In genomic region chr7:2132243-2132642, GRCh38 we compare ENCODE assay signal across 20 cellular contexts.
A peak's percentile ranks its signal among the peaks of the same experiment; 100 is the strongest.
DNase-seq lines count a peak whose midpoint lies in the region; ATAC-seq and TF ChIP-seq lines count a peak whose summit lies in the region.
"Had no signal": no experiment of that assay in that cellular context is flagged by ENCODE, and none has a peak within 500 bp of the region (broad histone marks: within the 10 kb centered on the region; RNA-seq: fewer than 3 reads in every experiment).

No MANE protein-coding gene starts in this region.

- no peaks in the 10 kb centered on the region for H3F3A ChIP-seq in neural progenitor cell (ENCODE audit: low read depth)

- H3K27ac Mint-ChIP-seq in endothelial cell (ENCODE audit: unreplicated experiment) (peak overlapping the region; percentile 61), neural progenitor cell (peak overlapping the region; percentile 28)
- H3K27ac Mint-ChIP-seq: CD4-positive, CD25-positive, alpha-beta regulatory T cell; CD8-positive, alpha-beta T cell had no signal

- ATAC-seq in right cardiac atrium: no peak
- no peak for ATAC-seq in GM19455 (IDR thresholded peaks at IDR 0.05; ENCODE audit: unreplicated experiment)
- ATAC-seq: A549; CD8-positive, alpha-beta T cell had no signal

- H3K4me3 Mint-ChIP-seq in endothelial cell (ENCODE audit: unreplicated experiment) (no peak overlapping the region), neural progenitor cell (no peak overlapping the region)
- H3K4me3 Mint-ChIP-seq: CD8-positive, alpha-beta T cell had no signal

- H3K36me3 ChIP-seq in neural progenitor cell: no peaks in the 10 kb centered on the region
- H3K36me3 ChIP-seq in WERI-Rb-1: peaks cover 10% of the 10 kb centered on the region

- no peaks in the 10 kb centered on the region for H3K79me2 ChIP-seq in neural progenitor cell (ENCODE audit: low read depth)

- H3K9me3 ChIP-seq in right cardiac atrium (ENCODE audit: control insufficient read depth, low read length) (no peaks in the 10 kb centered on the region), neural progenitor cell (ENCODE audit: low read depth) (no peaks in the 10 kb centered on the region), WERI-Rb-1 (ENCODE audit: severe bottlenecking) (no peaks in the 10 kb centered on the region)
- H3K9me3 ChIP-seq: A549, BE2C, Caco-2 had no signal

- H3K36me3 Mint-ChIP-seq in endothelial cell (ENCODE audit: low read depth, unreplicated experiment) (peaks cover 41% of the 10 kb centered on the region), neural progenitor cell (peaks cover 30% of the 10 kb centered on the region)

- H4K20me1 ChIP-seq in neural progenitor cell (ENCODE audit: low read depth): no peaks in the 10 kb centered on the region

- TF ChIP-seq CTCF in endothelial cell (IDR thresholded peaks at IDR 0.05; ENCODE audit: unreplicated experiment) (no peak), neural progenitor cell (IDR thresholded peaks at IDR 0.05) (no peak), WERI-Rb-1 (IDR thresholded peaks at IDR 0.05; ENCODE audit: low read depth, low read length) (no peak)

- H3K27me3 Mint-ChIP-seq in endothelial cell (ENCODE audit: unreplicated experiment): peaks cover 2% of the 10 kb centered on the region
- peaks cover 4% of the 10 kb centered on the region for H3K27me3 Mint-ChIP-seq in neural progenitor cell (ENCODE audit: insufficient read depth, low read depth)
- H3K27me3 Mint-ChIP-seq: CD4-positive, CD25-positive, alpha-beta regulatory T cell had no signal

- H3K4me1 ChIP-seq in right cardiac atrium (ENCODE audit: control insufficient read depth, insufficient read depth, low read length) (no peaks in the 10 kb centered on the region), neural progenitor cell (no peaks in the 10 kb centered on the region)
- H3K4me1 ChIP-seq: A549, Caco-2 had no signal

- H3K9me3 Mint-ChIP-seq in endothelial cell (ENCODE audit: unreplicated experiment) (no peaks in the 10 kb centered on the region), neural progenitor cell (no peaks in the 10 kb centered on the region)
- H3K9me3 Mint-ChIP-seq: CD4-positive, CD25-positive, alpha-beta regulatory T cell; CD8-positive, alpha-beta T cell had no signal

- intact Hi-C loops in right cardiac atrium (cut with DNase I) (no loop called here), cardiac septum (cut with DNase I) (no loop called here)

- H3K9ac ChIP-seq in neural progenitor cell: no peak overlapping the region

- H3K4me1 Mint-ChIP-seq in endothelial cell (ENCODE audit: unreplicated experiment): peaks cover 6% of the 10 kb centered on the region
- H3K4me1 Mint-ChIP-seq in neural progenitor cell: peaks cover 20% of the 10 kb centered on the region

- H3K27ac ChIP-seq in right cardiac atrium (ENCODE audit: low read length) (no peak overlapping the region), neural progenitor cell (no peak overlapping the region), WERI-Rb-1 (no peak overlapping the region)
- H3K27ac ChIP-seq: A549, C4-2B had no signal

- 94% methylated on average over 33 of the region's 33 CpGs for WGBS in right cardiac atrium

- H3K4me2 ChIP-seq in neural progenitor cell: no peak overlapping the region
- H3K4me2 ChIP-seq: A549 had no signal

- no peak overlapping the region for H2AFZ ChIP-seq in neural progenitor cell (replicated peaks)

- no peaks in the 10 kb centered on the region for H3K27me3 ChIP-seq in right cardiac atrium (ENCODE audit: control insufficient read depth, insufficient read depth)
- no peaks in the 10 kb centered on the region for H3K27me3 ChIP-seq in neural progenitor cell
- H3K27me3 ChIP-seq in WERI-Rb-1 (ENCODE audit: insufficient read depth, low read depth, severe bottlenecking): no peaks in the 10 kb centered on the region
- H3K27me3 ChIP-seq: BE2C had no signal

- DNase-seq in right cardiac atrium (peak in 2 of 3 donors; percentile 23 to 26), cardiac septum (ENCODE audit: low spot score) (no peak), endothelial cell (ENCODE audit: low spot score) (no peak), neural progenitor cell (ENCODE audit: low spot score) (no peak), NCI-H748 (lab: John Stamatoyannopoulos, UW; ENCODE audit: unreplicated experiment) (no peak), WERI-Rb-1 (no peak)
- DNase-seq: 8988T; ACHN; AML-193; BE2C; Caco-2; CD4-positive, CD25-positive, alpha-beta regulatory T cell; CD8-positive, alpha-beta T cell; DMS153; DND-41; H7; HCEC 1CT had no signal

- no peak overlapping the region for H3K4me3 ChIP-seq in right cardiac atrium (ENCODE audit: low read length)
- no peak overlapping the region for H3K4me3 ChIP-seq in neural progenitor cell
- H3K4me3 ChIP-seq in WERI-Rb-1 (ENCODE audit: low read depth, low read length): no peak overlapping the region
- H3K4me3 ChIP-seq: A549 had no signal

Comparison
In these comparisons a context has a peak if more than half of its experiments do, and no peak if none do; other contexts are left out.
1. DNase-seq: peak in right cardiac atrium (2 of 3); none in cardiac septum (single experiment), endothelial cell (single experiment), neural progenitor cell (single experiment), NCI-H748 (single experiment) and WERI-Rb-1 (single experiment).